In the genomic region with DNA sequence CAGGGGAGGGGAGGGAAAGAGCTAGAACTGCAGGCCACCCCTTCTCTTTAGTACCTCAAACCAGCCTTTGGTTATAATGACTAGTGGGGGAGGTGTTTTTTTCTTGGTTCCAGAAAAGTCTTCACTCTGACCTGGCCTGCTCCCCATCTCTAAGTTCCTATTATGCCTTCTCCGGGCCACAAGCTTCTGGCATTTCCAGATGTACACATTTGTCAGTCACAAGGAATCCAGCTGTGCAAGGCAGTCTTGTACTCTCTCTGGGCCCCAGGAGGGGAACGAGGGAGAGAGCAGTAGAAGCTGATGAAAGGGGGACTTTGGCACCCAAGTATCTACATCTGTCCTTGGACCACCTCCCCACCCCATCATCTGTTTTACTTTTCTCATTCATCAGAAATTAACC, we compare ENCODE assay signal across 15 cellular contexts. TPM values are rescaled to one million over a fixed set of nuclear protein-coding genes. Genes with fewer than 3 reads are reported as not detected.
DNase-seq lines count a peak whose midpoint lies in the region; ATAC-seq, FAIRE-seq and TF ChIP-seq lines count a peak whose summit lies in the region.
"Had no signal": no experiment of that assay in that cellular context is flagged by ENCODE, and none has a peak within 500 bp of the region (broad histone marks: within the 10 kb centered on the region; RNA-seq: fewer than 3 reads in every experiment).

No MANE protein-coding gene starts in this region.

- 56 to 70% methylated on average over 2 of the region's 2 CpGs for WGBS in esophagus, 2 donors

- H3K9me3 ChIP-seq in esophagus (ENCODE audit: control insufficient read depth in 2 of 2, insufficient read depth in 1 of 2, low read depth in 1 of 2, low read length in 1 of 2): no peaks in the 10 kb centered on the region
- no peaks in the 10 kb centered on the region for H3K9me3 ChIP-seq in kidney (ENCODE audit: control insufficient read depth in 1 of 2, low read length in 2 of 2)
- H3K9me3 ChIP-seq: Caco-2 had no signal

- DNase-seq in left ventricle myocardium superior: peak; percentile 8
- no peak for DNase-seq in left cardiac atrium
- peak; percentile 5 for DNase-seq in kidney
- DNase-seq in erythroblast (lab: John Stamatoyannopoulos, UW): no peak
- DNase-seq in NCI-H446 (lab: John Stamatoyannopoulos, UW): no peak
- no peak for DNase-seq in omental fat pad (ENCODE audit: low spot score)
- DNase-seq: Caco-2, NCI-H1436 treated with DMSO at 0.1 percent for 48 hours, NCI-H2081 had no signal

- FAIRE-seq in kidney (lab: Jason Lieb, UNC): no peak
- FAIRE-seq: GM18507, HTR-8/SVneo, RCC 7860 had no signal

- no peak overlapping the region for H3K9ac ChIP-seq in kidney (ENCODE audit: low read length in 2 of 2)

- H3K36me3 ChIP-seq in esophagus (ENCODE audit: control insufficient read depth in 2 of 2, insufficient read depth in 2 of 2, low read length in 1 of 2): peaks cover 0 to 21% of the 10 kb centered on the region in 2 donors
- no peaks in the 10 kb centered on the region for H3K36me3 ChIP-seq in kidney (ENCODE audit: control insufficient read depth in 1 of 2, insufficient read depth in 2 of 2, low read length in 2 of 2)

- TF ChIP-seq CTCF in kidney (IDR thresholded peaks at IDR 0.05; ENCODE audit: borderline replicate concordance, extremely low read depth, insufficient read depth) (no peak), omental fat pad (IDR thresholded peaks at IDR 0.05) (no peak)

- no peak for TF ChIP-seq POLR2A in erythroblast (IDR thresholded peaks at IDR 0.05; ENCODE audit: low read length)

- no peak for ATAC-seq in left ventricle myocardium superior
- ATAC-seq in left cardiac atrium: no peak
- no peak for ATAC-seq in omental fat pad (ENCODE audit: low FRiP score)
- no peak for ATAC-seq in activated CD4-positive, CD25-positive, alpha-beta regulatory T cell treated with anti-CD3 and anti-CD28 coated beads, Interleukin-2, amount 50 U/mL, for 24 hours
- ATAC-seq: HCT116 had no signal

- H3K27me3 ChIP-seq in esophagus (ENCODE audit: control insufficient read depth in 1 of 2, insufficient read depth in 2 of 2, low read length in 2 of 2): no peaks in the 10 kb centered on the region

- peak overlapping the region; percentile 1 to 65 for H3K4me3 ChIP-seq in esophagus (ENCODE audit: low read depth in 1 of 2, low read length in 2 of 2)
- H3K4me3 ChIP-seq in kidney (ENCODE audit: low read length in 2 of 2): no peak overlapping the region

- peak overlapping the region; percentile 76 to 93 for H3K27ac ChIP-seq in esophagus (ENCODE audit: low read depth in 2 of 2, low read length in 1 of 2)
- H3K27ac ChIP-seq in kidney (ENCODE audit: low read depth in 2 of 2, low read length in 2 of 2): no peak overlapping the region

- H3K4me1 ChIP-seq in esophagus (ENCODE audit: control insufficient read depth in 2 of 2, insufficient read depth in 2 of 2, low read length in 1 of 2) (peaks cover 0 to 11% of the 10 kb centered on the region in 2 donors), kidney (ENCODE audit: control insufficient read depth in 1 of 2, insufficient read depth in 1 of 2, low read depth in 1 of 2, low read length in 2 of 2) (peaks cover 3 to 4% of the 10 kb centered on the region in 2 donors)

- intact Hi-C loops in left ventricle myocardium superior (cut with micrococcal nuclease): no loop called here
- intact Hi-C loops in left cardiac atrium (cut with DNase I): no loop called here
- intact Hi-C loops in kidney (cut with DNase I): no loop called here

RNA-seq across cellular contexts. Expression of gene FALEC, which starts 2.7 kb away (rescaled TPM):
- total RNA-seq in left ventricle myocardium superior (not detected), left cardiac atrium (not detected), kidney (not detected), omental fat pad (not detected)
- polyA plus RNA-seq in esophagus (1 to 10 TPM; 2.1 to 4.6 TPM), kidney (ENCODE audit: insufficient read depth, low read depth, low replicate concordance) (not detected)

RNA-seq across cellular contexts. Expression of gene ECM1, which starts 4.9 kb away (rescaled TPM):
- 14.0 TPM for total RNA-seq in left ventricle myocardium superior
- total RNA-seq in left cardiac atrium: 10 to 100 TPM; 40.6 to 42.2 TPM
- 1,000 to 10,000 TPM; 1,189 to 4,054 TPM for polyA plus RNA-seq in esophagus
- 9.2 TPM for total RNA-seq in kidney
- polyA plus RNA-seq in kidney (ENCODE audit: insufficient read depth, low read depth, low replicate concordance): 36.4 TPM
- 10 to 100 TPM; 10.8 to 24.8 (median 18.5) TPM for total RNA-seq in omental fat pad

RNA-seq across cellular contexts. Expression of gene TARS2, which starts 25.6 kb away (rescaled TPM):
- total RNA-seq in left ventricle myocardium superior (31.3 TPM), left cardiac atrium (10 to 100 TPM; 16.3 to 18.5 TPM), kidney (25.6 TPM), omental fat pad (10 to 100 TPM in 2 of 4 donors, 1 to 10 TPM in 2; 7.0 to 10.9 (median 10.0) TPM)
- polyA plus RNA-seq in esophagus (10 to 100 TPM; 14.1 to 26.7 TPM), kidney (ENCODE audit: insufficient read depth, low read depth, low replicate concordance) (20.4 TPM)

RNA-seq across cellular contexts. Expression of gene ADAMTSL4, which starts 36.4 kb away (rescaled TPM):
- total RNA-seq in left ventricle myocardium superior (77.7 TPM), left cardiac atrium (10 to 100 TPM; 31.5 to 62.5 TPM), kidney (20.0 TPM), omental fat pad (10 to 100 TPM; 33.7 to 46.6 (median 39.9) TPM)
- polyA plus RNA-seq in esophagus (100 to 1,000 TPM in 1 of 2 donors, 10 to 100 TPM in 1; 43.2 to 108 TPM), kidney (ENCODE audit: insufficient read depth, low read depth, low replicate concordance) (6.9 TPM)

Comparison
In these comparisons a context has a peak if more than half of its experiments do, and no peak if none do; other contexts are left out.
1. DNase-seq: peak in left ventricle myocardium superior (single experiment) and kidney (single experiment); none in left cardiac atrium (single experiment), erythroblast (0 of 2), NCI-H446 (0 of 2) and omental fat pad (single experiment).
2. H3K27ac ChIP-seq: peak in esophagus (2 of 2); none in kidney (0 of 2).
3. H3K4me3 ChIP-seq: peak in esophagus (2 of 2); none in kidney (0 of 2).